23 cellular contexts compared by ENCODE assay signal in the genomic region with DNA sequence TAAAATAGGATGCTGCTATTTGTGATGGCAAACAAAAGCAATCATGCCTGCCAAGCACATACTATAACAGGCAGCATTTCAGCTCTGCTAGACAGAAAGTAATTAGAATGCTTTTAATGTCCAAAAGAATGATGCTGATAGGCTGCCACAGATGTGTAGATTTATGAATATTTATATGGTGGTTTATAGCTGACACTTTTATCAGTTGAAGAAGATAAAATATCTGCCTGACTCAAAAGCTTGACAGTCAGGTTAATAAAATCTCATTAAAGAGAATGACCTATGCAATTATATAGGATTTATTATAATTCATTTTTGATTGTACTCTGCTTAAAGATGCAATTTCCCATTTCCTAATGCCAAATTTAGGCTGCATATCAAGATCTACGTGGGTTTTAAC. TPM values are rescaled to one million over a fixed set of nuclear protein-coding genes. Genes with fewer than 3 reads are reported as not detected.
"Had no signal": no experiment of that assay in that cellular context is flagged by ENCODE, and none has a peak within 500 bp of the region (broad histone marks: within the 10 kb centered on the region; RNA-seq: fewer than 3 reads in every experiment).

No MANE protein-coding gene starts in this region.

- H3K4me3 Mint-ChIP-seq: activated CD4-positive, alpha-beta memory T cell treated with anti-CD3 and anti-CD28 coated beads for 36 hours; activated CD4-positive, alpha-beta T cell treated with anti-CD3 and anti-CD28 coated beads, Interleukin-2, amount 10 ng/mL, durations not matched to agents 7 days and 5 days; activated naive CD4-positive, alpha-beta T cell treated with anti-CD3 and anti-CD28 coated beads, Interleukin-2, amount 10 ng/mL, durations not matched to agents 7 days and 5 days; activated naive CD8-positive, alpha-beta T cell treated with anti-CD3 and anti-CD28 coated beads for 36 hours; activated T-cell treated with anti-CD3 and anti-CD28 coated beads, Interleukin-2, amount 50 U/mL, for 4 hours; activated T-helper 17 cell treated with anti-CD3 and anti-CD28 coated beads, Interleukin-2, amount 50 U/mL, for 72 hours; T-helper 1 cell treated with Interleukin-12 subunit alpha and Interleukin-12 subunit beta and Interleukin-4 antibody, amounts not matched to agents 30 μg/mL and 1 μg/mL, for 36 hours had no signal

- DNase-seq: activated CD4-positive, alpha-beta memory T cell treated with anti-CD3 and anti-CD28 coated beads for 36 hours; activated CD4-positive, alpha-beta T cell treated with anti-CD3 and anti-CD28 coated beads, Interleukin-2, amount 10 ng/mL, durations not matched to agents 7 days and 5 days; activated CD4-positive, CD25-positive, alpha-beta regulatory T cell; activated CD8-positive, alpha-beta memory T cell treated with anti-CD3 and anti-CD28 coated beads for 24 hours; activated gamma-delta T cell; activated naive CD4-positive, alpha-beta T cell treated with anti-CD3 and anti-CD28 coated beads, Interleukin-2, amount 10 ng/mL, durations not matched to agents 7 days and 5 days; activated naive CD8-positive, alpha-beta T cell treated with anti-CD3 and anti-CD28 coated beads for 36 hours; activated T-cell treated with anti-CD3 and anti-CD28 coated beads, Interleukin-2, amount 50 U/mL, for 4 hours; brain microvascular endothelial cell; Karpas-422; MM.1S; NCI-H1930; NCI-H2171; NCI-H2227 treated with DMSO at 0.1 percent for 48 hours; NCI-H446 treated with DMSO at 0.1 percent for 48 hours; NK-92 treated with Interleukin-12 subunit alpha and Interleukin-12 subunit beta, amount 100 ng/mL, for 24 hours; RPMI8226 had no signal

- ATAC-seq: activated T-cell treated with anti-CD3 and anti-CD28 coated beads, Interleukin-2, amount 50 U/mL, for 4 hours; activated T-helper 17 cell treated with anti-CD3 and anti-CD28 coated beads, Interleukin-2, amount 50 U/mL, for 72 hours; K562; Right ventricle myocardium inferior had no signal

- H3K4me3 ChIP-seq: cardiac muscle cell, K562, SK-N-MC had no signal

- H3K27ac ChIP-seq: brain microvascular endothelial cell, cardiac muscle cell, SK-N-MC had no signal

- H3K36me3 ChIP-seq: brain microvascular endothelial cell, cardiac muscle cell had no signal

- H3K36me3 Mint-ChIP-seq: activated CD4-positive, alpha-beta memory T cell treated with anti-CD3 and anti-CD28 coated beads for 36 hours; activated naive CD8-positive, alpha-beta T cell treated with anti-CD3 and anti-CD28 coated beads for 36 hours had no signal

- H3K27ac Mint-ChIP-seq: activated CD4-positive, alpha-beta memory T cell treated with anti-CD3 and anti-CD28 coated beads for 36 hours; activated CD4-positive, alpha-beta T cell treated with anti-CD3 and anti-CD28 coated beads, Interleukin-2, amount 10 ng/mL, durations not matched to agents 7 days and 5 days; activated naive CD4-positive, alpha-beta T cell treated with anti-CD3 and anti-CD28 coated beads, Interleukin-2, amount 10 ng/mL, durations not matched to agents 7 days and 5 days; activated naive CD8-positive, alpha-beta T cell treated with anti-CD3 and anti-CD28 coated beads for 36 hours; activated T-helper 17 cell treated with anti-CD3 and anti-CD28 coated beads, Interleukin-2, amount 50 U/mL, for 72 hours; T-helper 1 cell treated with Interleukin-12 subunit alpha and Interleukin-12 subunit beta and Interleukin-4 antibody, amounts not matched to agents 30 μg/mL and 1 μg/mL, for 36 hours had no signal

- H3K9me3 Mint-ChIP-seq: activated CD4-positive, alpha-beta memory T cell treated with anti-CD3 and anti-CD28 coated beads for 36 hours; activated CD4-positive, alpha-beta T cell treated with anti-CD3 and anti-CD28 coated beads, Interleukin-2, amount 10 ng/mL, durations not matched to agents 7 days and 5 days; activated naive CD4-positive, alpha-beta T cell treated with anti-CD3 and anti-CD28 coated beads, Interleukin-2, amount 10 ng/mL, durations not matched to agents 7 days and 5 days; activated naive CD8-positive, alpha-beta T cell treated with anti-CD3 and anti-CD28 coated beads for 36 hours; activated T-cell treated with anti-CD3 and anti-CD28 coated beads, Interleukin-2, amount 50 U/mL, for 4 hours; activated T-helper 17 cell treated with anti-CD3 and anti-CD28 coated beads, Interleukin-2, amount 50 U/mL, for 72 hours; T-helper 1 cell treated with Interleukin-12 subunit alpha and Interleukin-12 subunit beta and Interleukin-4 antibody, amounts not matched to agents 30 μg/mL and 1 μg/mL, for 36 hours had no signal

RNA-seq across cellular contexts. Expression of gene BEND4, which starts 4.0 kb away (rescaled TPM):
- total RNA-seq: K562 had no signal
- polyA plus RNA-seq: K562 had no signal
